ENCODE assay signal across 24 cellular contexts in the genomic region with DNA sequence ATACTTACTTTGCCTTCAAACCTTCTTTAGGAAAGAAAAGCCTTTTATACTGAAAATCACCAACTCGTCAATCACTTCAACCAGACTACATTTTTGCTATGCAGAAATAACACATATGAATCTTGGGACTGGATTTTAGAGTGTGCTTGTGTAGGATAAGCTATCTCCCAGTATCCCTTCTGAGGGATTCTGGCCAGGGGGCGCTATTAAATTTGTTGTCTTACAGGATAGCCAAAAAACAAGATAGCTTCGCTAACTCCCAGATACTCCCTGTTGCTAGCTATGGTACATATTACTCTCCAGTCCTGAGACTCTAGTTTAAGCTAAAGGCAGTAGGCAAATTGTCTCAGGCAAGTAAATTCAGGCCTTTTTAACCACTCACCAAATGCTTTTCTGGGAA.
DNase-seq lines count a peak whose midpoint lies in the region; ATAC-seq and TF ChIP-seq lines count a peak whose summit lies in the region.
"Had no signal": no experiment of that assay in that cellular context is flagged by ENCODE, and none has a peak within 500 bp of the region (broad histone marks: within the 10 kb centered on the region; RNA-seq: fewer than 3 reads in every experiment).

No MANE protein-coding gene starts in this region.

- H4K8ac ChIP-seq in H9 (replicated peaks; ENCODE audit: insufficient read length, low read depth, low read length), result no peak overlapping the region

- H2BK5ac ChIP-seq in H9 (ENCODE audit: insufficient read length, low read length), result no peak overlapping the region

- no peaks in the 10 kb centered on the region for H3K23me2 ChIP-seq in H9 (ENCODE audit: insufficient read length, low read depth, low read length, poor library complexity, severe bottlenecking)

- H3K27me3 Mint-ChIP-seq in Caco-2 (ENCODE audit: insufficient read depth, unreplicated experiment) (no peaks in the 10 kb centered on the region), H9 (ENCODE audit: low read depth) (no peaks in the 10 kb centered on the region)

- TF ChIP-seq CTCF in Caco-2 (IDR thresholded peaks at IDR 0.05; ENCODE audit: insufficient read depth in 1 of 2, low read depth in 1 of 2, low read length in 1 of 2, severe bottlenecking in 1 of 2, unreplicated experiment in 1 of 2) (no peak), H9 (conservative IDR thresholded peaks at IDR 0.05) (peak; percentile 68)

- no peak overlapping the region for H2AFZ ChIP-seq in H9 (ENCODE audit: low read length)

- H2BK15ac ChIP-seq in H9 (ENCODE audit: low read depth, low read length), result no peak overlapping the region

- no peaks in the 10 kb centered on the region for H3K79me2 ChIP-seq in H9 (ENCODE audit: insufficient read depth, low read length)

- ATAC-seq in GM18519 (IDR thresholded peaks at IDR 0.05; ENCODE audit: low FRiP score, unreplicated experiment) (no peak), GM21360 (IDR thresholded peaks at IDR 0.05; ENCODE audit: unreplicated experiment) (no peak)
- ATAC-seq: body of pancreas, heart left ventricle, K562, psoas muscle had no signal

- no peak overlapping the region for H3K14ac ChIP-seq in H9 (ENCODE audit: insufficient read depth, low read length)

- H4K20me1 ChIP-seq in H9 (ENCODE audit: control insufficient read depth, insufficient read depth, insufficient read length), result no peaks in the 10 kb centered on the region

- no peak overlapping the region for H2AK5ac ChIP-seq in H9 (ENCODE audit: insufficient read length, low read length)

- WGBS in H9 (ENCODE audit: extremely low coverage, insufficient read length, low lambda C conversion rate), result no CpG with 5 or more reads among the region's 3 CpGs

- BruUV-seq in Caco-2 (replicated peaks; lab: Mats Ljungman, UMichigan), result no TSS peak

- CTCF ChIA-PET in Caco-2 (lab: Charles Lee), result interaction anchor here (0.6 to 0.7 kb wide), 2 partner anchors 127 to 394 kb away, joined by 3 to 10 read pairs; no protein-coding TSS in a partner anchor

- H4K91ac ChIP-seq in H9 (ENCODE audit: insufficient read length, low read depth, low read length), result no peak overlapping the region

- no peak overlapping the region for H3K56ac ChIP-seq in H9 (ENCODE audit: insufficient read length, low read depth, low read length)

- H3T11ph ChIP-seq in H9 (ENCODE audit: low read length), result no peak overlapping the region

- H3K9me3 ChIP-seq in Caco-2, result no peaks in the 10 kb centered on the region
- H3K9me3 ChIP-seq in H9 (ENCODE audit: control insufficient read depth, low read depth, low read length), result no peaks in the 10 kb centered on the region
- H3K9me3 ChIP-seq: body of pancreas, neutrophil had no signal

- no peak overlapping the region for H3K18ac ChIP-seq in H9 (ENCODE audit: insufficient read length, low read depth, low read length)

- no peak overlapping the region for H4K5ac ChIP-seq in H9 (ENCODE audit: insufficient read length, low read depth, low read length)

- no peak overlapping the region for H3K4me3 ChIP-seq in Caco-2 (ENCODE audit: low read depth, low read length)
- H3K4me3 ChIP-seq: body of pancreas, heart left ventricle, K562, psoas muscle had no signal

- H3K36me3 Mint-ChIP-seq in Caco-2 (ENCODE audit: insufficient read depth, unreplicated experiment), result no peaks in the 10 kb centered on the region
- peaks cover 14 to 26% (median 15%) of the 10 kb centered on the region in 3 experiments for H3K36me3 Mint-ChIP-seq in H9 (ENCODE audit: insufficient read depth in 1 of 3, low read depth in 3 of 3)
- H3K36me3 Mint-ChIP-seq: CD8-positive, alpha-beta memory T cell had no signal

- H3K36me3 ChIP-seq in Caco-2 (ENCODE audit: control insufficient read depth, insufficient read depth, low read length), result no peaks in the 10 kb centered on the region
- H3K36me3 ChIP-seq: heart left ventricle, neutrophil had no signal

- H3K4ac ChIP-seq in H9 (ENCODE audit: low read depth, low read length), result no peak overlapping the region

- H3K27ac Mint-ChIP-seq in Caco-2 (ENCODE audit: unreplicated experiment), result no peak overlapping the region
- no peak overlapping the region for H3K27ac Mint-ChIP-seq in H9
- H3K27ac Mint-ChIP-seq: CD8-positive, alpha-beta memory T cell; HFFc6 had no signal

- H2BK12ac ChIP-seq in H9 (ENCODE audit: insufficient read length, low read depth, low read length), result no peak overlapping the region

- H3K9me3 Mint-ChIP-seq in Caco-2 (ENCODE audit: unreplicated experiment), result peaks cover 9% of the 10 kb centered on the region
- H3K9me3 Mint-ChIP-seq in H9, result peaks cover 14 to 33% of the 10 kb centered on the region in 2 experiments

- intact Hi-C loops in Caco-2 (cut with micrococcal nuclease; ENCODE audit: unreplicated experiment), result no loop called here

- H3K4me2 ChIP-seq in H9 (ENCODE audit: insufficient read depth, insufficient read length, low read length), result no peak overlapping the region

- POLR2A ChIA-PET in Caco-2 (lab: Charles Lee), result no interaction called here

- H3K4me3 Mint-ChIP-seq in Caco-2 (ENCODE audit: unreplicated experiment) (no peak overlapping the region), H9 (no peak overlapping the region)
- H3K4me3 Mint-ChIP-seq: CD8-positive, alpha-beta memory T cell; HFFc6 had no signal

- H3K79me1 ChIP-seq in H9 (ENCODE audit: insufficient read depth, low read depth, low read length, poor library complexity, severe bottlenecking), result no peaks in the 10 kb centered on the region

- DNase-seq in Caco-2 (peak; percentile 5 to 25), H9 (peak; percentile 33), OCI-M1 (lab: John Stamatoyannopoulos, UW) (peak; percentile 12), iPS-NIHi11 (ENCODE audit: low spot score) (peak; percentile 4), amygdala (lab: John Stamatoyannopoulos, UW) (no peak), NCI-H128 (lab: John Stamatoyannopoulos, UW; ENCODE audit: unreplicated experiment) (no peak)
- DNase-seq: activated effector memory CD4-positive, alpha-beta T cell treated with anti-CD3 and anti-CD28 coated beads, Interleukin-2, amount 50 U/mL, for 16 hours; AML-193; body of pancreas; CD8-positive, alpha-beta memory T cell; DMS79 treated with DMSO at 0.1 percent for 48 hours; effector CD4-positive, alpha-beta T cell; heart left ventricle; HFFc6; MV-4-11; NCI-H187 treated with DMSO at 0.1 percent for 48 hours; NCI-H226; NCI-H774; psoas muscle; SHP77 treated with DMSO at 0.1 percent for 48 hours had no signal

- H3K9ac ChIP-seq in H9 (ENCODE audit: extremely low read depth, insufficient read length, low read length), result no peak overlapping the region

- H3K4me1 ChIP-seq in Caco-2 (no peaks in the 10 kb centered on the region), H9 (ENCODE audit: insufficient read depth, low read length) (no peaks in the 10 kb centered on the region)
- H3K4me1 ChIP-seq: body of pancreas, heart left ventricle, psoas muscle had no signal

- H3K4me1 Mint-ChIP-seq in Caco-2 (ENCODE audit: low read depth, unreplicated experiment) (no peaks in the 10 kb centered on the region), H9 (peaks cover 5 to 10% of the 10 kb centered on the region in 2 experiments; a peak in 3 of 4 replicates)
- H3K4me1 Mint-ChIP-seq: CD8-positive, alpha-beta memory T cell had no signal

- H3K27ac ChIP-seq in H9 (ENCODE audit: insufficient read length, low read depth, low read length), result no peak overlapping the region
- H3K27ac ChIP-seq: body of pancreas, heart left ventricle, neutrophil, psoas muscle had no signal

- no peak overlapping the region for H3K23ac ChIP-seq in H9 (ENCODE audit: insufficient read length, low read depth, low read length)

- H2BK120ac ChIP-seq in H9 (ENCODE audit: low read depth, low read length, poor library complexity, severe bottlenecking), result no peak overlapping the region

- no peaks in the 10 kb centered on the region for H3K27me3 ChIP-seq in Caco-2 (replicated peaks; ENCODE audit: control insufficient read depth, insufficient read depth, low read length)
- no peaks in the 10 kb centered on the region for H3K27me3 ChIP-seq in H9 (ENCODE audit: insufficient read depth, low read length)
- H3K27me3 ChIP-seq: body of pancreas, heart left ventricle, neutrophil had no signal

- no peak overlapping the region for H2BK20ac ChIP-seq in H9 (ENCODE audit: low read depth, low read length, poor library complexity, severe bottlenecking)

Comparison
In these comparisons a context has a peak if more than half of its experiments do, and no peak if none do; other contexts are left out.
1. DNase-seq: peak in Caco-2 (2 of 2), H9 (single experiment), OCI-M1 (single experiment) and iPS-NIHi11 (single experiment); none in amygdala (0 of 56) and NCI-H128 (single experiment).